Comparison of ENCODE assay signal across 10 cellular contexts in the genomic region with DNA sequence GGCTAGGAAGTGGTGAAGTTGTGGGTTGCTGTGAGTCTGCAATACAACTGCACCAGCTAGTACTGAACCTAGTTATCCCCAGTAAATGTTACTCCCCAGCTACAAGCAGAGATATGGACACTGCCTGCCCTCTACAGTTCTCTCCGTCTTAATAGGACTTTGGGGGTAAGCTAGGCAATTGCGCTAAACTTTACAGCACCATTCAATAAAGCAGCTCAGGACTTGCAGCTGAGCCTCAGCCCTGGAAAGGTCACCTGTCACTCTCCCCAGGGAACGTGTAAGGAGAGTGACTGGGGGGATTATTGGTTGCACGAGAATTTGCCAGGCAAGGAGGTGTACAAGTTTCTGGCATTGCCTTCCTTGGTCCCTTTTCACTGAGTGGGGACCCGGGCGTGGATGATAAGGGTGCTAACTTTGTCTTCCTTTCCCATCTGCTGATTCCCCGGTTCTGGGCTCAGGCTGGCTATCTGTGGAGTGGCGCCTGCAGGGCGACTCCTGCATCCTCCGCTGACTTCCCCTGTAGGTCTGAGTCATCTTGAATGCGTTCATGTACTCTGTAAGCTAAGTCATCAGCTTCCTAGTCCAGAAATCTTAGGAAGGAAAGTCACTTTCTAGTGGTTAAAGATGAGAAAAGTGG.
DNase-seq lines count a peak whose midpoint lies in the region; ATAC-seq, FAIRE-seq and TF ChIP-seq lines count a peak whose summit lies in the region.
"Had no signal": no experiment of that assay in that cellular context is flagged by ENCODE, and none has a peak within 500 bp of the region (broad histone marks: within the 10 kb centered on the region; RNA-seq: fewer than 3 reads in every experiment).

No MANE protein-coding gene starts in this region.

- DNase-seq in EL = peak; percentile 78
- peak; percentile 49 for DNase-seq in NB4 (ENCODE audit: low read depth)
- DNase-seq in bronchial epithelial cell (ENCODE audit: low read depth) = peak; percentile 66
- DNase-seq in cerebellar nuclear complex (lab: John Stamatoyannopoulos, UW) = no peak
- no peak for DNase-seq in activated CD4-positive, alpha-beta T cell treated with anti-CD3 and anti-CD28 coated beads, Interleukin-2, amount 10 ng/mL, durations not matched to agents 24 days and 14 days
- no peak for DNase-seq in sciatic nerve (ENCODE audit: low spot score)
- no peak for DNase-seq in NCI-H2196 (lab: John Stamatoyannopoulos, UW; ENCODE audit: unreplicated experiment)
- DNase-seq: stimulated activated CD4-positive, alpha-beta T cell treated with anti-CD3 and anti-CD28 coated beads, Interleukin-4, amount 100 ng/mL, for 24 hours had no signal

- no peak overlapping the region for H3K4me3 Mint-ChIP-seq in activated CD4-positive, alpha-beta T cell treated with anti-CD3 and anti-CD28 coated beads, Interleukin-2, amount 10 ng/mL, durations not matched to agents 24 days and 14 days

- H3K9me3 Mint-ChIP-seq in activated CD4-positive, alpha-beta T cell treated with anti-CD3 and anti-CD28 coated beads, Interleukin-2, amount 10 ng/mL, durations not matched to agents 24 days and 14 days = no peaks in the 10 kb centered on the region

- ATAC-seq in sciatic nerve = no peak

- no peak for TF ChIP-seq CTCF in NB4 (IDR thresholded peaks at IDR 0.05; ENCODE audit: low read depth, low read length)
- TF ChIP-seq CTCF in bronchial epithelial cell (IDR thresholded peaks at IDR 0.05; ENCODE audit: insufficient read depth, low read length, severe bottlenecking) = no peak

- FAIRE-seq in bronchial epithelial cell (lab: Jason Lieb, UNC) = no peak

- H3K27me3 Mint-ChIP-seq in activated CD4-positive, alpha-beta T cell treated with anti-CD3 and anti-CD28 coated beads, Interleukin-2, amount 10 ng/mL, durations not matched to agents 24 days and 14 days = peaks cover 20% of the 10 kb centered on the region

- H3K36me3 ChIP-seq in bronchial epithelial cell (ENCODE audit: control insufficient read depth, insufficient read depth, low read length) = no peaks in the 10 kb centered on the region
- no peaks in the 10 kb centered on the region for H3K36me3 ChIP-seq in mesodermal cell (ENCODE audit: control insufficient read depth, insufficient read depth, low read length)
- H3K36me3 ChIP-seq: upper lobe of left lung had no signal

- 66 to 73% methylated on average over 5 to 9 of the region's 11 CpGs for WGBS in mesodermal cell (ENCODE audit: insufficient coverage in 2 of 2), 2 experiments

- H3K4me1 Mint-ChIP-seq in activated CD4-positive, alpha-beta T cell treated with anti-CD3 and anti-CD28 coated beads, Interleukin-2, amount 10 ng/mL, durations not matched to agents 24 days and 14 days = peaks cover 9% of the 10 kb centered on the region

- peaks cover 21% of the 10 kb centered on the region for H3K4me1 ChIP-seq in mesodermal cell (ENCODE audit: control insufficient read depth, insufficient read depth, low read length, poor library complexity, severe bottlenecking)
- H3K4me1 ChIP-seq: upper lobe of left lung had no signal

- no peaks in the 10 kb centered on the region for H3K36me3 Mint-ChIP-seq in activated CD4-positive, alpha-beta T cell treated with anti-CD3 and anti-CD28 coated beads, Interleukin-2, amount 10 ng/mL, durations not matched to agents 24 days and 14 days (ENCODE audit: low read depth)

- H3K27ac Mint-ChIP-seq in activated CD4-positive, alpha-beta T cell treated with anti-CD3 and anti-CD28 coated beads, Interleukin-2, amount 10 ng/mL, durations not matched to agents 24 days and 14 days = no peak overlapping the region

- intact Hi-C loops in activated CD4-positive, alpha-beta T cell treated with anti-CD3 and anti-CD28 coated beads, Interleukin-2, amount 10 ng/mL, durations not matched to agents 24 days and 14 days (cut with micrococcal nuclease) = loop anchor here (10.0 kb wide), 1 partner anchor 363 kb away; no protein-coding TSS in a partner anchor
- intact Hi-C loops in sciatic nerve (cut with DNase I) = no loop called here

- H3K9me3 ChIP-seq in mesodermal cell (ENCODE audit: control insufficient read depth, low read length) = no peaks in the 10 kb centered on the region
- H3K9me3 ChIP-seq: upper lobe of left lung had no signal

- no peak for TF ChIP-seq POLR2A in NB4 (IDR thresholded peaks at IDR 0.05; ENCODE audit: extremely low read depth, insufficient read length)

- H3K4me3 ChIP-seq in NB4 (ENCODE audit: low read depth, low read length) = no peak overlapping the region
- H3K4me3 ChIP-seq in bronchial epithelial cell (ENCODE audit: low read depth, low read length) = no peak overlapping the region
- H3K4me3 ChIP-seq in mesodermal cell (ENCODE audit: extremely low read depth, insufficient read depth, low read length, poor library complexity, severe bottlenecking) = no peak overlapping the region
- H3K4me3 ChIP-seq: upper lobe of left lung had no signal

- H3K27me3 ChIP-seq in bronchial epithelial cell (ENCODE audit: control insufficient read depth, insufficient read depth, low read length) = peaks cover 7% of the 10 kb centered on the region
- H3K27me3 ChIP-seq: upper lobe of left lung had no signal

- H3K27ac ChIP-seq in mesodermal cell (ENCODE audit: low read depth, low read length, severe bottlenecking) = peak overlapping the region; percentile 71

Comparison
In these comparisons a context has a peak if more than half of its experiments do, and no peak if none do; other contexts are left out.
1. DNase-seq: peak in EL (single experiment), NB4 (single experiment) and bronchial epithelial cell (single experiment); none in cerebellar nuclear complex (0 of 2), activated CD4-positive, alpha-beta T cell treated with anti-CD3 and anti-CD28 coated beads, Interleukin-2, amount 10 ng/mL, durations not matched to agents 24 days and 14 days (single experiment), sciatic nerve (single experiment) and NCI-H2196 (single experiment).